In genomic region chr14:105145381-105146180, GRCh38 we compare ENCODE assay signal across 32 cellular contexts. TPM values are rescaled to one million over a fixed set of nuclear protein-coding genes. Genes with fewer than 3 reads are reported as not detected.
DNase-seq lines count a peak whose midpoint lies in the region; ATAC-seq, FAIRE-seq and TF ChIP-seq lines count a peak whose summit lies in the region.
"Had no signal": no experiment of that assay in that cellular context is flagged by ENCODE, and none has a peak within 500 bp of the region (broad histone marks: within the 10 kb centered on the region; RNA-seq: fewer than 3 reads in every experiment).

No MANE protein-coding gene starts in this region.

- no peaks in the 10 kb centered on the region for H3K27me3 ChIP-seq in heart left ventricle
- H3K27me3 ChIP-seq in left ventricle myocardium inferior (ENCODE audit: low read depth), result no peaks in the 10 kb centered on the region
- H3K27me3 ChIP-seq in endodermal cell (ENCODE audit: control insufficient read depth, insufficient read depth, low read length, poor library complexity, severe bottlenecking), result no peaks in the 10 kb centered on the region
- H3K27me3 ChIP-seq: dorsolateral prefrontal cortex, esophagus squamous epithelium, foreskin keratinocyte had no signal

- no peak overlapping the region for H3K27ac Mint-ChIP-seq in endodermal cell
- H3K27ac Mint-ChIP-seq: activated B cell treated with CpG ODN at 0.5 μM for 24 hours; brain; H9; stimulated activated effector memory CD8-positive, alpha-beta T cell treated with anti-CD3 and anti-CD28 coated beads, Interleukin-12 subunit alpha, Interleukin-12 subunit beta, amount 100 ng/mL, for 72 hours had no signal

- DNase-seq in heart left ventricle (peak; percentile 11 to 59 (median 20)), left ventricle myocardium inferior (no peak), GM12892 (ENCODE audit: insufficient read length) (peak; percentile 18), endodermal cell (peak; percentile 36), posterior vena cava (ENCODE audit: low spot score) (peak; percentile 76), cerebellar nuclear complex (lab: John Stamatoyannopoulos, UW) (no peak), NCI-H2081 (lab: John Stamatoyannopoulos, UW) (no peak), SKM-1 treated with dmso at 0.1 percent for 144 hours (lab: John Stamatoyannopoulos, UW; ENCODE audit: unreplicated experiment) (no peak)
- DNase-seq: activated B cell treated with CpG ODN at 0.5 μM for 24 hours; activated naive CD4-positive, alpha-beta T cell treated with Interleukin-2 at 50 U/mL for 16 hours; activated T-cell treated with anti-CD3 and anti-CD28 coated beads, Interleukin-2, amount 50 U/mL, for 48 hours; amniotic stem cell; Caco-2; DMS53; esophagus squamous epithelium; foreskin keratinocyte; KG1; mesendoderm; NCI-H1105; NCI-H1930; NCI-H526; NK-92 treated with Interleukin-12 subunit alpha and Interleukin-12 subunit beta, amount 100 ng/mL, for 24 hours; SIG-M5; stimulated activated CD4-positive, alpha-beta T cell treated with anti-CD3 and anti-CD28 coated beads, Interleukin-12 subunit alpha, Interleukin-12 subunit beta, amount 100 ng/mL, for 4 hours; T1000; trophoblast cell had no signal

- peaks cover 7% of the 10 kb centered on the region for H3K9me3 Mint-ChIP-seq in endodermal cell
- H3K9me3 Mint-ChIP-seq: activated B cell treated with CpG ODN at 0.5 μM for 24 hours; neural crest cell; stimulated activated effector memory CD8-positive, alpha-beta T cell treated with anti-CD3 and anti-CD28 coated beads, Interleukin-12 subunit alpha, Interleukin-12 subunit beta, amount 100 ng/mL, for 72 hours had no signal

- no peak overlapping the region for H3K4me3 ChIP-seq in heart left ventricle
- no peak overlapping the region for H3K4me3 ChIP-seq in left ventricle myocardium inferior
- no peak overlapping the region for H3K4me3 ChIP-seq in endodermal cell (ENCODE audit: low read length)
- H3K4me3 ChIP-seq: dorsolateral prefrontal cortex, esophagus squamous epithelium had no signal

- H3K27ac ChIP-seq in heart left ventricle (no peak overlapping the region), left ventricle myocardium inferior (replicated peaks) (no peak overlapping the region), endodermal cell (ENCODE audit: low read depth, low read length) (no peak overlapping the region)
- H3K27ac ChIP-seq: esophagus squamous epithelium, foreskin keratinocyte had no signal

- TF ChIP-seq CTCF in heart left ventricle (IDR thresholded peaks at IDR 0.05) (no peak), left ventricle myocardium inferior (IDR thresholded peaks at IDR 0.05; ENCODE audit: borderline replicate concordance) (no peak), endodermal cell (conservative IDR thresholded peaks at IDR 0.05) (no peak)

- peaks cover 15% of the 10 kb centered on the region for H3K36me3 Mint-ChIP-seq in endodermal cell (ENCODE audit: low read depth)
- H3K36me3 Mint-ChIP-seq: stimulated activated effector memory CD8-positive, alpha-beta T cell treated with anti-CD3 and anti-CD28 coated beads, Interleukin-12 subunit alpha, Interleukin-12 subunit beta, amount 100 ng/mL, for 72 hours had no signal

- no peak for FAIRE-seq in GM12892 (lab: Jason Lieb, UNC)

- TF ChIP-seq POLR2A in heart left ventricle (IDR thresholded peaks at IDR 0.05), result no peak
- no peak for TF ChIP-seq POLR2A in GM12892 (IDR thresholded peaks at IDR 0.05; ENCODE audit: low read depth, low read length)

- ATAC-seq in heart left ventricle, result no peak
- ATAC-seq: foreskin keratinocyte, sciatic nerve had no signal

- H3K4me1 Mint-ChIP-seq in endodermal cell, result no peaks in the 10 kb centered on the region
- H3K4me1 Mint-ChIP-seq: activated B cell treated with CpG ODN at 0.5 μM for 24 hours; brain; H9; neural crest cell; stimulated activated effector memory CD8-positive, alpha-beta T cell treated with anti-CD3 and anti-CD28 coated beads, Interleukin-12 subunit alpha, Interleukin-12 subunit beta, amount 100 ng/mL, for 72 hours had no signal

- WGBS in heart left ventricle, 4 donors, result 95% methylated on average over 13 to 28 of the region's 28 CpGs
- WGBS in endodermal cell (ENCODE audit: insufficient coverage in 1 of 2, insufficient read length in 1 of 2), 2 experiments, result 94 to 96% methylated on average over 10 to 28 of the region's 28 CpGs

- H3K36me3 ChIP-seq in heart left ventricle (peaks cover 0 to 83% (median 11%) of the 10 kb centered on the region in 9 donors), left ventricle myocardium inferior (peaks cover 81% of the 10 kb centered on the region), endodermal cell (ENCODE audit: control insufficient read depth, insufficient read depth, low read length) (no peaks in the 10 kb centered on the region)

- no peaks in the 10 kb centered on the region for H3K4me1 ChIP-seq in heart left ventricle
- H3K4me1 ChIP-seq in left ventricle myocardium inferior, result no peaks in the 10 kb centered on the region
- H3K4me1 ChIP-seq in endodermal cell (ENCODE audit: control insufficient read depth, insufficient read depth, low read length), result no peaks in the 10 kb centered on the region
- H3K4me1 ChIP-seq: Caco-2, esophagus squamous epithelium, foreskin keratinocyte had no signal

- no peaks in the 10 kb centered on the region for H3K27me3 Mint-ChIP-seq in endodermal cell (ENCODE audit: insufficient read depth)
- H3K27me3 Mint-ChIP-seq: activated B cell treated with CpG ODN at 0.5 μM for 24 hours, brain had no signal

- no peak overlapping the region for H3K9ac ChIP-seq in endodermal cell (ENCODE audit: extremely low read depth, low read length, poor library complexity, severe bottlenecking)

- intact Hi-C loops in heart left ventricle (cut with DNase I) (no loop called here), left ventricle myocardium inferior (cut with micrococcal nuclease) (no loop called here), posterior vena cava (cut with DNase I) (no loop called here)

- no peak overlapping the region for H3K4me3 Mint-ChIP-seq in endodermal cell
- H3K4me3 Mint-ChIP-seq: activated B cell treated with CpG ODN at 0.5 μM for 24 hours; brain; H9; neural crest cell; stimulated activated effector memory CD8-positive, alpha-beta T cell treated with anti-CD3 and anti-CD28 coated beads, Interleukin-12 subunit alpha, Interleukin-12 subunit beta, amount 100 ng/mL, for 72 hours had no signal

- H3K9me3 ChIP-seq in heart left ventricle (peaks cover 0 to 8% (median 1%) of the 10 kb centered on the region in 12 donors), left ventricle myocardium inferior (replicated peaks) (peaks cover 9% of the 10 kb centered on the region), endodermal cell (ENCODE audit: control insufficient read depth, low read length) (no peaks in the 10 kb centered on the region)
- H3K9me3 ChIP-seq: Caco-2 had no signal

RNA-seq across cellular contexts. Expression of gene JAG2, which starts 23.0 kb away (rescaled TPM):
- 10 to 100 TPM; 20.4 to 62.4 (median 28.6) TPM for total RNA-seq in heart left ventricle
- 10 to 100 TPM; 19.1 to 25.2 TPM for polyA plus RNA-seq in heart left ventricle
- total RNA-seq in left ventricle myocardium inferior, result 26.1 TPM
- polyA plus RNA-seq in GM12892 (2012; ENCODE audit: missing spikeins), result not detected
- 1 to 10 TPM; 6.4 TPM for total RNA-seq in endodermal cell
- polyA plus RNA-seq in endodermal cell (2013, experiment 1 of 2), result 9.1 TPM
- 5.2 TPM for polyA plus RNA-seq in endodermal cell (2013, experiment 2 of 2)
- 10 to 100 TPM; 13.0 to 17.3 TPM for total RNA-seq in posterior vena cava

RNA-seq across cellular contexts. Expression of gene NUDT14, which starts 35.5 kb away (rescaled TPM):
- total RNA-seq in heart left ventricle (10 to 100 TPM; 16.7 to 48.9 (median 23.8) TPM), left ventricle myocardium inferior (22.9 TPM), endodermal cell (10 to 100 TPM; 43.4 to 59.5 TPM), posterior vena cava (10 to 100 TPM; 12.7 to 15.9 TPM)
- 10 to 100 TPM; 14.3 to 29.6 TPM for polyA plus RNA-seq in heart left ventricle
- polyA plus RNA-seq in GM12892 (2012; ENCODE audit: missing spikeins), result 2.9 TPM
- 20.9 TPM for polyA plus RNA-seq in endodermal cell (2013, experiment 1 of 2)
- 20.4 TPM for polyA plus RNA-seq in endodermal cell (2013, experiment 2 of 2)

Comparison
In these comparisons a context has a peak if more than half of its experiments do, and no peak if none do; other contexts are left out.
1. DNase-seq: peak in heart left ventricle (5 of 5), GM12892 (single experiment), endodermal cell (single experiment) and posterior vena cava (single experiment); none in left ventricle myocardium inferior (single experiment), cerebellar nuclear complex (0 of 2), NCI-H2081 (0 of 2) and SKM-1 treated with dmso at 0.1 percent for 144 hours (single experiment).